8 cellular contexts compared by ENCODE assay signal in the genomic region with DNA sequence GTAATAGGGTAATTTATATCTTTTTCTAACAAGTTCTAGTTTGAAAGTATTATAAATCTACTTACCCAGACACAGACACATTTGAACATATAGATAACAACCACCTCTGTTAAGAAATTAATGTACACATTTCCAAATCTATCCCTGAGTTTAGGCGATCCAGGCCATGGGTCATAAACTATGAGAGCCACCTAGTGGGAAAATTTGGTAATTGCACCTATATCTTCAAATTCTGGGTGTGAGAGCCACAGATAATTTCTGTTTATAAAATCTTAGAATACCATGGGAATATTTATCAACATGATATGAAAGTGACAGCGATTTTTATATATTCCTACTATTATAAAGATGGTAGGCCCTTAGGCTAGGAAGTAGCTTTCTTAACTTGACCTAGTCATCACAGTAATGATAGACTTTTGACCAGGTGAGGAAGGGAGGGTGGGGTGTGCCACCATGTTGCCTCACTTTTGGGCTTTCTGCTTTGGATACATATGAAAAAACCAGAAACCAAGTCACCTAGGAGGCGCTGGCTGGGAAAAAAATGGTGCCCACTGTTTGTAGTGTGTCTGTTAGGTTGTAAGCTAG. TPM values are rescaled to one million over a fixed set of nuclear protein-coding genes. Genes with fewer than 3 reads are reported as not detected.
DNase-seq lines count a peak whose midpoint lies in the region; ATAC-seq and TF ChIP-seq lines count a peak whose summit lies in the region.

No MANE protein-coding gene starts in this region.

- TF ChIP-seq CTCF in epithelial cell of proximal tubule (conservative IDR thresholded peaks at IDR 0.05; ENCODE audit: low read depth, low read length) (peak; percentile 76), omental fat pad (IDR thresholded peaks at IDR 0.05) (peak in 1 of 3 donors; percentile 39)

- DNase-seq in GF-D8 (lab: John Stamatoyannopoulos, UW) (peak; percentile 22), HuH-7.5 (ENCODE audit: low spot score) (peak; percentile 73), RPMI7951 (ENCODE audit: low read depth) (peak; percentile 51), epithelial cell of proximal tubule (ENCODE audit: low read depth) (no peak), omental fat pad (ENCODE audit: low spot score) (no peak)
- DNase-seq in stimulated activated CD4-positive, alpha-beta T cell treated with anti-CD3 and anti-CD28 coated beads, Interleukin-2, amount 100 ng/mL, for 48 hours: no peak

- H3K79me2 ChIP-seq in ACC112 (ENCODE audit: control insufficient read depth, insufficient read depth, low read length, unreplicated experiment): no peaks in the 10 kb centered on the region

- H3K4me3 ChIP-seq in ACC112 (ENCODE audit: low read depth, low read length) (no peak overlapping the region), epithelial cell of proximal tubule (ENCODE audit: low read depth, low read length) (no peak overlapping the region)

- H2AFZ ChIP-seq in ACC112 (ENCODE audit: low read length, unreplicated experiment): no peak overlapping the region

- peak overlapping the region; percentile 18; the same call in 1 of the 2 replicates for H3K27ac ChIP-seq in ACC112 (ENCODE audit: low read depth, low read length)

- ATAC-seq in omental fat pad (ENCODE audit: low FRiP score): peak; percentile 31
- ATAC-seq in GM19324 (IDR thresholded peaks at IDR 0.05; ENCODE audit: low FRiP score, unreplicated experiment): no peak

- H3K27me3 ChIP-seq in ACC112 (ENCODE audit: insufficient read depth, low read length): no peaks in the 10 kb centered on the region

- no peaks in the 10 kb centered on the region for H3K36me3 ChIP-seq in ACC112 (ENCODE audit: insufficient read depth, low read length)

- H3K4me1 ChIP-seq in ACC112 (ENCODE audit: control insufficient read depth, insufficient read depth, low read length, unreplicated experiment): peaks cover 18% of the 10 kb centered on the region

RNA-seq across cellular contexts. Expression of gene EPHA1, which starts 8.0 kb away (rescaled TPM):
- not detected in 2 replicates for total RNA-seq in RPMI7951 (2014; rRNA removed; shearing (Covaris generic))
- total RNA-seq in epithelial cell of proximal tubule (4.5 and 14.4 TPM in 2 replicates), omental fat pad (under 1 TPM in 2 of 4 donors, not detected in 2; 0.13 to 0.46 TPM)

RNA-seq across cellular contexts. Expression of gene TAS2R60, which starts 26.6 kb away (rescaled TPM):
- not detected in 2 replicates for total RNA-seq in RPMI7951 (2014; rRNA removed; shearing (Covaris generic))
- total RNA-seq in epithelial cell of proximal tubule: not detected in 2 replicates
- not detected for total RNA-seq in omental fat pad

RNA-seq across cellular contexts. Expression of gene ZYX, which starts 35.5 kb away (rescaled TPM):
- total RNA-seq in RPMI7951 (2014; rRNA removed; shearing (Covaris generic)): 35.9 and 51.5 TPM in 2 replicates
- total RNA-seq in epithelial cell of proximal tubule (117 and 152 TPM in 2 replicates), omental fat pad (100 to 1,000 TPM in 1 of 4 donors, 10 to 100 TPM in 3; 48.2 to 138 (median 62.8) TPM)

RNA-seq across cellular contexts. Expression of gene FAM131B, which starts 54.1 kb away (rescaled TPM):
- not detected in 2 replicates for total RNA-seq in RPMI7951 (2014; rRNA removed; shearing (Covaris generic))
- total RNA-seq in epithelial cell of proximal tubule (0.29 and 1.5 TPM in 2 replicates), omental fat pad (1 to 10 TPM in 1 of 4 donors, under 1 TPM in 3; 0.56 to 1.2 (median 0.77) TPM)

Comparison
In these comparisons a context has a peak if more than half of its experiments do, and no peak if none do; other contexts are left out.
1. DNase-seq: peak in GF-D8 (single experiment), HuH-7.5 (single experiment) and RPMI7951 (single experiment); none in epithelial cell of proximal tubule (single experiment), omental fat pad (single experiment) and stimulated activated CD4-positive, alpha-beta T cell treated with anti-CD3 and anti-CD28 coated beads, Interleukin-2, amount 100 ng/mL, for 48 hours (0 of 2).